9 cellular contexts compared by ENCODE assay signal in genomic region chr1:64934115-64934880, GRCh38. TPM values are rescaled to one million over a fixed set of nuclear protein-coding genes. Genes with fewer than 3 reads are reported as not detected.
DNase-seq lines count a peak whose midpoint lies in the region; ATAC-seq and TF ChIP-seq lines count a peak whose summit lies in the region.
"Had no signal": no experiment of that assay in that cellular context is flagged by ENCODE, and none has a peak within 500 bp of the region (broad histone marks: within the 10 kb centered on the region; RNA-seq: fewer than 3 reads in every experiment).

No MANE protein-coding gene starts in this region.

- no peak for TF ChIP-seq CTCF in lower lobe of right lung (IDR thresholded peaks at IDR 0.05)

- peaks cover 87% of the 10 kb centered on the region for H3K4me1 Mint-ChIP-seq in activated naive CD4-positive, alpha-beta T cell treated with anti-CD3 and anti-CD28 coated beads, Interleukin-2, amount 50 U/mL, for 24 hours

- H3K27ac ChIP-seq in lower lobe of right lung: peak overlapping the region; percentile 78

- no peak for DNase-seq in activated naive CD4-positive, alpha-beta T cell (lab: John Stamatoyannopoulos, UW)
- DNase-seq in brain pericyte (ENCODE audit: low read depth, low spot score): peak; percentile 44
- no peak for DNase-seq in lower lobe of right lung
- DNase-seq in NK-92 treated with Interleukin-12 subunit alpha and Interleukin-12 subunit beta, amount 100 ng/mL, for 24 hours (lab: John Stamatoyannopoulos, UW): no peak
- no peak for DNase-seq in stimulated activated naive CD4-positive, alpha-beta T cell (lab: John Stamatoyannopoulos, UW)
- DNase-seq in cerebellar cortex (ENCODE audit: low spot score): no peak
- DNase-seq: DMS 273 treated with DMSO at 0.1 percent for 48 hours had no signal

- H3K36me3 Mint-ChIP-seq in activated naive CD4-positive, alpha-beta T cell treated with anti-CD3 and anti-CD28 coated beads, Interleukin-2, amount 50 U/mL, for 24 hours: peaks cover 21% of the 10 kb centered on the region

- H3K9me3 Mint-ChIP-seq in activated naive CD4-positive, alpha-beta T cell treated with anti-CD3 and anti-CD28 coated beads, Interleukin-2, amount 50 U/mL, for 24 hours: peaks cover 5% of the 10 kb centered on the region

- H3K4me1 ChIP-seq in lower lobe of right lung: peaks cover 50% of the 10 kb centered on the region

- no peaks in the 10 kb centered on the region for H3K27me3 ChIP-seq in lower lobe of right lung (ENCODE audit: low read depth)

- no peak overlapping the region for H3K4me3 ChIP-seq in lower lobe of right lung

- peak overlapping the region; percentile 35 for H3K4me3 Mint-ChIP-seq in activated naive CD4-positive, alpha-beta T cell treated with anti-CD3 and anti-CD28 coated beads, Interleukin-2, amount 50 U/mL, for 24 hours

- ATAC-seq in lower lobe of right lung (peak; percentile 52 to 54), GM21423 (IDR thresholded peaks at IDR 0.05; ENCODE audit: unreplicated experiment) (no peak)

- peak overlapping the region; percentile 66 for H3K27ac Mint-ChIP-seq in activated naive CD4-positive, alpha-beta T cell treated with anti-CD3 and anti-CD28 coated beads, Interleukin-2, amount 50 U/mL, for 24 hours

- H3K27me3 Mint-ChIP-seq in activated naive CD4-positive, alpha-beta T cell treated with anti-CD3 and anti-CD28 coated beads, Interleukin-2, amount 50 U/mL, for 24 hours: no peaks in the 10 kb centered on the region

- H3K9me3 ChIP-seq in lower lobe of right lung: no peaks in the 10 kb centered on the region

- no peaks in the 10 kb centered on the region for H3K36me3 ChIP-seq in lower lobe of right lung

- intact Hi-C loops in lower lobe of right lung (cut with DNase I): no loop called here

RNA-seq across cellular contexts. Expression of gene JAK1, which starts 32.1 kb away (rescaled TPM):
- 156 TPM for total RNA-seq in lower lobe of right lung
